ENCODE assay signal across 26 cellular contexts in the genomic region with DNA sequence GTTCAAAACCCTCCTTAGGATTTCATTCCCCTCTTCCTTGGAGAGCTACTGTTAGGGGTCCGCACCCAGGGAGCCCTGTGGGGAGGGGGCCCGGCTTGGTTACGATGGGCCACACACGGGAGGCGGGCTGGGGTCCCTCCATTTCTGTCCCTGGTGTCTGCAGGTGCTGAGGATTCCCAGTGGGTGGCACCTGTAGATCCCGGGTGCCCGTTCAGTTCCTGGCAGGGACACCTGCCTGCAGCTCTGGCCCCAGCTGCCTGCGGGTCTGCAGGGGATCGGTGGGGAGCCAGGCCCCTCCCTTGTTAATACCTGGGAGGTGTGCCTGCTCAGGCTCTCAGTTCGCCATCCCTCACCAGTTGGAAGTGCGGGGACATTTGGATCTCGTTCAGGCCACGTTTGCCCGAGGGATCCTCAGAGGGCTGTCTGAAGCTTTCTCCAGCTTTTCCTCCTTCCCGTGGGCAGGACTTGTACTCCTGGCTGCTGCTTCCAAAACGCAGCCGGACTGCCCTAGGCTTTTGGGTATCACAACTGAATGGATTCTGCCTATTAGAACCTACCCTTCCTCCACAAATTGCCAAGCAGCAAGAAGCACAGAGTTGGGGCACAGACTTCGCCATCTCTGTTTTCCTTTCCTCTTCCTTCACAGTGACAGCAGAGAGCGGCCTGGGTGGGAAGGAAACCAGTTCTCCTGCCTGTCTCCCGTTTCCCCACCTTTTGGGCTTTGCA. TPM values are rescaled to one million over a fixed set of nuclear protein-coding genes. Genes with fewer than 3 reads are reported as not detected.
DNase-seq lines count a peak whose midpoint lies in the region; ATAC-seq and TF ChIP-seq lines count a peak whose summit lies in the region.
"Had no signal": no experiment of that assay in that cellular context is flagged by ENCODE, and none has a peak within 500 bp of the region (broad histone marks: within the 10 kb centered on the region; RNA-seq: fewer than 3 reads in every experiment).

No MANE protein-coding gene starts in this region.

- H2BK12ac ChIP-seq in neuronal stem cell (ENCODE audit: low read length): no peak overlapping the region

- no peak overlapping the region for H2AK5ac ChIP-seq in neuronal stem cell (ENCODE audit: low read depth, low read length)

- peak overlapping the region; percentile 66 for H3K18ac ChIP-seq in neuronal stem cell (ENCODE audit: low read length)

- H3K23ac ChIP-seq in neuronal stem cell (ENCODE audit: low read depth, low read length, poor library complexity): peak overlapping the region; percentile 8

- intact Hi-C loops in activated T-helper 1 cell treated with anti-CD3 and anti-CD28 coated beads, Interleukin-12 subunit alpha, Interleukin-12 subunit beta, Interleukin-2, Interleukin-4 antibody, amounts not matched to agents 30 ng/mL and 10 ng/mL and 1 ng/mL, durations not matched to agents 14 hours and 24 hours and 36 hours (cut with micrococcal nuclease): no loop called here

- H3K27ac Mint-ChIP-seq in activated T-helper 1 cell treated with anti-CD3 and anti-CD28 coated beads, Interleukin-12 subunit alpha, Interleukin-12 subunit beta, Interleukin-2, Interleukin-4 antibody, amounts not matched to agents 30 ng/mL and 10 ng/mL and 1 ng/mL, durations not matched to agents 14 hours and 24 hours and 36 hours: no peak overlapping the region
- H3K27ac Mint-ChIP-seq: activated naive CD4-positive, alpha-beta T cell treated with anti-CD3 and anti-CD28 coated beads, Interleukin-2, amount 50 U/mL, for 72 hours; activated T-helper 17 cell treated with anti-CD3 and anti-CD28 coated beads, Interleukin-2, amount 50 U/mL, for 72 hours; stimulated activated naive CD8-positive, alpha-beta T cell treated with anti-CD3 and anti-CD28 coated beads, Interleukin-15, amount 100 ng/mL, for 72 hours had no signal

- H3K14ac ChIP-seq in neuronal stem cell (ENCODE audit: low read length): no peak overlapping the region

- H3K9me3 ChIP-seq in RWPE2 (ENCODE audit: severe bottlenecking) (no peaks in the 10 kb centered on the region), neuronal stem cell (replicated peaks in 1 of 2; ENCODE audit: control insufficient read depth in 2 of 2, insufficient read depth in 1 of 2, low read depth in 1 of 2, low read length in 2 of 2) (no peaks in the 10 kb centered on the region)
- H3K9me3 ChIP-seq: lower lobe of right lung, sigmoid colon, thyroid gland had no signal

- H3K4me2 ChIP-seq in neuronal stem cell (ENCODE audit: insufficient read depth, low read length, poor library complexity, severe bottlenecking): no peak overlapping the region

- no peaks in the 10 kb centered on the region for H3K27me3 ChIP-seq in RWPE2 (ENCODE audit: insufficient read depth, poor library complexity, severe bottlenecking)
- peaks cover 0 to 4% (median 0%) of the 10 kb centered on the region in 3 experiments for H3K27me3 ChIP-seq in neuronal stem cell (ENCODE audit: control insufficient read depth in 3 of 3, insufficient read depth in 3 of 3, low read depth in 1 of 3, low read length in 3 of 3)
- H3K27me3 ChIP-seq: sigmoid colon, thyroid gland had no signal

- no peak overlapping the region for H2AFZ ChIP-seq in neuronal stem cell (ENCODE audit: low read length)

- H3K4me1 Mint-ChIP-seq in activated T-helper 1 cell treated with anti-CD3 and anti-CD28 coated beads, Interleukin-12 subunit alpha, Interleukin-12 subunit beta, Interleukin-2, Interleukin-4 antibody, amounts not matched to agents 30 ng/mL and 10 ng/mL and 1 ng/mL, durations not matched to agents 14 hours and 24 hours and 36 hours (ENCODE audit: low read depth): peaks cover 32% of the 10 kb centered on the region

- no peak overlapping the region for H3K4me3 ChIP-seq in RWPE2 (ENCODE audit: severe bottlenecking)
- H3K4me3 ChIP-seq in neuronal stem cell (ENCODE audit: low read length in 2 of 2): no peak overlapping the region
- H3K4me3 ChIP-seq: lower lobe of right lung, sigmoid colon, thyroid gland had no signal

- no peak overlapping the region for H4K91ac ChIP-seq in neuronal stem cell (ENCODE audit: low read depth, low read length, poor library complexity)

- no peak overlapping the region for H3K9ac ChIP-seq in neuronal stem cell (ENCODE audit: low read depth, low read length, poor library complexity)

- no peaks in the 10 kb centered on the region for H3K79me1 ChIP-seq in neuronal stem cell (ENCODE audit: low read depth, low read length)

- no peak overlapping the region for H4K8ac ChIP-seq in neuronal stem cell (ENCODE audit: low read depth, low read length)

- H2BK120ac ChIP-seq in neuronal stem cell (ENCODE audit: low read depth, low read length): no peak overlapping the region

- H2BK15ac ChIP-seq in neuronal stem cell (ENCODE audit: low read length): no peak overlapping the region

- TF ChIP-seq CTCF in RWPE2 (IDR thresholded peaks at IDR 0.05; ENCODE audit: poor library complexity, severe bottlenecking): no peak

- no CpG with 5 or more reads among the region's 20 CpGs for WGBS in neuronal stem cell (ENCODE audit: extremely low coverage in 2 of 2, insufficient read length in 2 of 2, insufficient replicate concordance in 1 of 2), 2 donors

- H3K9me3 Mint-ChIP-seq in activated T-helper 1 cell treated with anti-CD3 and anti-CD28 coated beads, Interleukin-12 subunit alpha, Interleukin-12 subunit beta, Interleukin-2, Interleukin-4 antibody, amounts not matched to agents 30 ng/mL and 10 ng/mL and 1 ng/mL, durations not matched to agents 14 hours and 24 hours and 36 hours: no peaks in the 10 kb centered on the region
- H3K9me3 Mint-ChIP-seq: activated naive CD4-positive, alpha-beta T cell treated with anti-CD3 and anti-CD28 coated beads, Interleukin-2, amount 50 U/mL, for 72 hours; activated T-helper 17 cell treated with anti-CD3 and anti-CD28 coated beads, Interleukin-2, amount 50 U/mL, for 72 hours; stimulated activated naive CD8-positive, alpha-beta T cell treated with anti-CD3 and anti-CD28 coated beads, Interleukin-15, amount 100 ng/mL, for 72 hours had no signal

- peaks cover 10% of the 10 kb centered on the region for H3K36me3 Mint-ChIP-seq in activated T-helper 1 cell treated with anti-CD3 and anti-CD28 coated beads, Interleukin-12 subunit alpha, Interleukin-12 subunit beta, Interleukin-2, Interleukin-4 antibody, amounts not matched to agents 30 ng/mL and 10 ng/mL and 1 ng/mL, durations not matched to agents 14 hours and 24 hours and 36 hours (ENCODE audit: low read depth)
- H3K36me3 Mint-ChIP-seq: activated naive CD4-positive, alpha-beta T cell treated with anti-CD3 and anti-CD28 coated beads, Interleukin-2, amount 50 U/mL, for 72 hours; CD4-positive, alpha-beta memory T cell had no signal

- H3K4me1 ChIP-seq in RWPE2 (ENCODE audit: insufficient read depth, poor library complexity, severe bottlenecking) (no peaks in the 10 kb centered on the region), neuronal stem cell (ENCODE audit: control insufficient read depth in 2 of 2, insufficient read depth in 1 of 2, low read depth in 1 of 2, low read length in 2 of 2) (peaks cover 3 to 5% of the 10 kb centered on the region in 2 donors)
- H3K4me1 ChIP-seq: lower lobe of right lung, sigmoid colon, thyroid gland had no signal

- no peak overlapping the region for H3K4me3 Mint-ChIP-seq in activated T-helper 1 cell treated with anti-CD3 and anti-CD28 coated beads, Interleukin-12 subunit alpha, Interleukin-12 subunit beta, Interleukin-2, Interleukin-4 antibody, amounts not matched to agents 30 ng/mL and 10 ng/mL and 1 ng/mL, durations not matched to agents 14 hours and 24 hours and 36 hours
- H3K4me3 Mint-ChIP-seq: activated T-helper 17 cell treated with anti-CD3 and anti-CD28 coated beads, Interleukin-2, amount 50 U/mL, for 72 hours; CD4-positive, alpha-beta memory T cell; stimulated activated naive CD8-positive, alpha-beta T cell treated with anti-CD3 and anti-CD28 coated beads, Interleukin-15, amount 100 ng/mL, for 72 hours had no signal

- peaks cover 29% of the 10 kb centered on the region for H3K27me3 Mint-ChIP-seq in activated T-helper 1 cell treated with anti-CD3 and anti-CD28 coated beads, Interleukin-12 subunit alpha, Interleukin-12 subunit beta, Interleukin-2, Interleukin-4 antibody, amounts not matched to agents 30 ng/mL and 10 ng/mL and 1 ng/mL, durations not matched to agents 14 hours and 24 hours and 36 hours (ENCODE audit: insufficient read depth)

- DNase-seq in DMS79 treated with DMSO at 0.1 percent for 48 hours (lab: John Stamatoyannopoulos, UW): peak; percentile 5
- DNase-seq in DMS79 (lab: John Stamatoyannopoulos, UW): no peak
- peak; percentile 2 for DNase-seq in NCI-H1417 treated with DMSO at 0.1 percent for 48 hours (lab: John Stamatoyannopoulos, UW)
- DNase-seq in RWPE2 (ENCODE audit: low spot score): no peak
- no peak for DNase-seq in neuronal stem cell (ENCODE audit: low spot score)
- no peak for DNase-seq in activated T-helper 1 cell treated with anti-CD3 and anti-CD28 coated beads, Interleukin-12 subunit alpha, Interleukin-12 subunit beta, Interleukin-2, Interleukin-4 antibody, amounts not matched to agents 30 ng/mL and 10 ng/mL and 1 ng/mL, durations not matched to agents 14 hours and 24 hours and 36 hours (ENCODE audit: low spot score)
- DNase-seq in retina: no peak
- DNase-seq in COLO829 (ENCODE audit: low spot score): no peak
- DNase-seq: 8988T; activated CD4-positive, alpha-beta T cell treated with anti-CD3 and anti-CD28 coated beads for 4 hours; anterior cingulate cortex; CD4-positive, alpha-beta memory T cell; dermis blood vessel endothelial cell; Kasumi-1; kidney; lower lobe of right lung; NCI-H510A treated with DMSO at 0.1 percent for 48 hours; posterior cingulate gyrus; sigmoid colon; stimulated activated CD4-positive, alpha-beta T cell treated with anti-CD3 and anti-CD28 coated beads, Interleukin-15, amount 100 ng/mL, for 24 hours; stimulated activated naive CD8-positive, alpha-beta T cell treated with anti-CD3 and anti-CD28 coated beads, Interleukin-15, amount 100 ng/mL, for 72 hours; T-helper 2 cell; thyroid gland had no signal

- no peaks in the 10 kb centered on the region for H3K36me3 ChIP-seq in RWPE2 (ENCODE audit: low read depth)
- no peaks in the 10 kb centered on the region for H3K36me3 ChIP-seq in neuronal stem cell (replicated peaks in 1 of 2; ENCODE audit: control insufficient read depth in 2 of 2, insufficient read depth in 2 of 2, low read length in 2 of 2)
- H3K36me3 ChIP-seq: lower lobe of right lung, sigmoid colon, thyroid gland had no signal

- no peak overlapping the region for H3K4ac ChIP-seq in neuronal stem cell (ENCODE audit: low read length)

- no peak overlapping the region for H3K27ac ChIP-seq in RWPE2 (ENCODE audit: poor library complexity, severe bottlenecking)
- no peak overlapping the region for H3K27ac ChIP-seq in neuronal stem cell (replicated peaks; ENCODE audit: low read length)
- H3K27ac ChIP-seq: lower lobe of right lung, sigmoid colon, thyroid gland had no signal

- no peak overlapping the region for H2BK5ac ChIP-seq in neuronal stem cell (ENCODE audit: low read length)

- ATAC-seq in RWPE2 (ENCODE audit: low read depth): peak; percentile 12; the same call in 1 of the 3 replicates
- ATAC-seq: activated naive CD4-positive, alpha-beta T cell treated with anti-CD3 and anti-CD28 coated beads, Interleukin-2, amount 50 U/mL, for 72 hours; activated T-helper 17 cell treated with anti-CD3 and anti-CD28 coated beads, Interleukin-2, amount 50 U/mL, for 72 hours; lower lobe of right lung; stimulated activated naive CD8-positive, alpha-beta T cell treated with anti-CD3 and anti-CD28 coated beads, Interleukin-15, amount 100 ng/mL, for 72 hours had no signal

RNA-seq across cellular contexts. Expression of a gene that starts 22.3 kb away (rescaled TPM):
- polyA plus RNA-seq in neuronal stem cell (2013, experiment 1 of 2): not detected
- not detected for polyA plus RNA-seq in neuronal stem cell (2013, experiment 2 of 2)
- 23.4 and 24.4 TPM in 2 replicates for total RNA-seq in activated T-helper 1 cell treated with anti-CD3 and anti-CD28 coated beads, Interleukin-12 subunit alpha, Interleukin-12 subunit beta, Interleukin-2, Interleukin-4 antibody, amounts not matched to agents 30 ng/mL and 10 ng/mL and 1 ng/mL, durations not matched to agents 14 hours and 24 hours and 36 hours
- polyA plus RNA-seq: neural cell had no signal

Comparison
In these comparisons a context has a peak if more than half of its experiments do, and no peak if none do; other contexts are left out.
1. DNase-seq: peak in DMS79 treated with DMSO at 0.1 percent for 48 hours (single experiment) and NCI-H1417 treated with DMSO at 0.1 percent for 48 hours (single experiment); none in DMS79 (single experiment), RWPE2 (single experiment), neuronal stem cell (single experiment), activated T-helper 1 cell treated with anti-CD3 and anti-CD28 coated beads, Interleukin-12 subunit alpha, Interleukin-12 subunit beta, Interleukin-2, Interleukin-4 antibody, amounts not matched to agents 30 ng/mL and 10 ng/mL and 1 ng/mL, durations not matched to agents 14 hours and 24 hours and 36 hours (single experiment), retina (single experiment) and COLO829 (single experiment).